8 cellular contexts compared by ENCODE assay signal in the genomic region with DNA sequence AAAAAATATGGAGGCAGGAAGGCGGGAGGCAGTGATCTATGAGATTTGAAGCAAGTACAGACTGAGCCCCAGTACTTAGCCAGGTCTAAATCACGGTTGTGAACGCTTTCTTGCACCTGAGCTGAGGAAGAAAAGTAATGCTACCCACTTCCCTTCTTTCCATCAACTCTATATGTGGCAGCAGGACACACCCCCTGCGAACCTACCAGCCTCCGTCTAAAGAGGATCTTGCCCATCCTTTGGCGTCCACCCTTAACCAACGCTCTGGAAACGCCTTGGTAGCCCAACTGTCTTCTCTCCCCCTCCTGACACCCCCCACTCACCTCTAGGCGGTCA. TPM values are rescaled to one million over a fixed set of nuclear protein-coding genes. Genes with fewer than 3 reads are reported as not detected.
DNase-seq lines count a peak whose midpoint lies in the region; ATAC-seq, FAIRE-seq and TF ChIP-seq lines count a peak whose summit lies in the region.

No MANE protein-coding gene starts in this region.

- H3K4me1 ChIP-seq in Karpas-422 (ENCODE audit: low read length) (peaks cover 58% of the 10 kb centered on the region), adipocyte (ENCODE audit: control insufficient read depth, insufficient read depth, low read length) (peaks cover 54% of the 10 kb centered on the region), tibial nerve (peaks cover 0 to 53% (median 11%) of the 10 kb centered on the region in 4 donors)

- ATAC-seq in GM21576 (IDR thresholded peaks at IDR 0.05; ENCODE audit: unreplicated experiment) (peak; percentile 3), left lobe of liver (peak; percentile 1)

- no peak for FAIRE-seq in D721Med (lab: Jason Lieb, UNC)

- peaks cover 56% of the 10 kb centered on the region for H3K79me2 ChIP-seq in Karpas-422 (ENCODE audit: low read length)

- H3K36me3 ChIP-seq in Karpas-422 (ENCODE audit: insufficient read depth, low read length) = peaks cover 41% of the 10 kb centered on the region
- H3K36me3 ChIP-seq in adipocyte (ENCODE audit: control insufficient read depth, insufficient read depth, low read length, severe bottlenecking) = peaks cover 22% of the 10 kb centered on the region
- H3K36me3 ChIP-seq in tibial nerve = no peaks in the 10 kb centered on the region

- no peak for TF ChIP-seq CTCF in tibial nerve (IDR thresholded peaks at IDR 0.05)
- TF ChIP-seq CTCF in D721Med (IDR thresholded peaks at IDR 0.05; ENCODE audit: insufficient read depth, missing control alignments) = no peak

- TF ChIP-seq EP300 in tibial nerve (IDR thresholded peaks at IDR 0.05) = no peak

- H3K4me3 ChIP-seq in Karpas-422 (ENCODE audit: low read length) (peak overlapping the region; percentile 98), adipocyte (ENCODE audit: low read length) (peak overlapping the region; percentile 96), tibial nerve (peak overlapping the region; percentile 87 to 98 (median 88))

- H3K27ac ChIP-seq in Karpas-422 (ENCODE audit: low read length) (peak overlapping the region; percentile 94), tibial nerve (peak overlapping the region; percentile 91 to 98 (median 93))

- no peak overlapping the region for H2AFZ ChIP-seq in Karpas-422 (ENCODE audit: low read length)

- DNase-seq in EL (peak; percentile 39), Karpas-422 (peak; percentile 83), adipocyte (ENCODE audit: low read depth) (no peak), left lobe of liver (ENCODE audit: low spot score) (no peak), tibial nerve (ENCODE audit: low spot score in 2 of 2) (no peak), D721Med (ENCODE audit: insufficient read length, low spot score) (no peak), DMS53 (lab: John Stamatoyannopoulos, UW) (no peak)

- peaks cover 42% of the 10 kb centered on the region for H4K20me1 ChIP-seq in Karpas-422 (ENCODE audit: insufficient read depth, low read depth, low read length)

- no peaks in the 10 kb centered on the region for H3K9me2 ChIP-seq in Karpas-422 (replicated peaks; ENCODE audit: insufficient read depth, low read length)

- no peaks in the 10 kb centered on the region for H3K9me3 ChIP-seq in Karpas-422 (ENCODE audit: low read length)
- no peaks in the 10 kb centered on the region for H3K9me3 ChIP-seq in adipocyte (ENCODE audit: control insufficient read depth, low read length)
- no peaks in the 10 kb centered on the region for H3K9me3 ChIP-seq in tibial nerve

- H3K27me3 ChIP-seq in Karpas-422 (ENCODE audit: low read length) (no peaks in the 10 kb centered on the region), adipocyte (replicated peaks; ENCODE audit: control insufficient read depth, insufficient read depth, low read length) (no peaks in the 10 kb centered on the region), tibial nerve (no peaks in the 10 kb centered on the region)

- 3% methylated on average over 9 of the region's 9 CpGs for WGBS in tibial nerve, 2 donors

- peak overlapping the region; percentile 88 for H3K4me2 ChIP-seq in Karpas-422 (ENCODE audit: low read depth, low read length, poor library complexity, severe bottlenecking)

- no peak for TF ChIP-seq POLR2A in tibial nerve (IDR thresholded peaks at IDR 0.05)

- peak overlapping the region; percentile 99 for H3K9ac ChIP-seq in Karpas-422 (ENCODE audit: low read length)
- H3K9ac ChIP-seq in adipocyte (ENCODE audit: low read length) = peak overlapping the region; percentile 96

RNA-seq across cellular contexts. Expression of gene HMGCS1, which starts 0.5 kb away (rescaled TPM):
- total RNA-seq in Karpas-422 (2014; rRNA removed; shearing (Covaris generic); ENCODE audit: low replicate concordance) = 131 and 184 TPM in 2 replicates
- 42.8 TPM for total RNA-seq in left lobe of liver
- total RNA-seq in tibial nerve = 10 to 100 TPM; 18.9 to 33.2 (median 20.1) TPM

Comparison
In these comparisons a context has a peak if more than half of its experiments do, and no peak if none do; other contexts are left out.
1. DNase-seq: peak in EL (single experiment) and Karpas-422 (single experiment); none in adipocyte (single experiment), left lobe of liver (single experiment), tibial nerve (0 of 2), D721Med (single experiment) and DMS53 (single experiment).
2. Peak in every context shown above with its lines, with median percentiles within 50 percentile points of each other: H3K4me3 ChIP-seq.